1 cellular context compared by ENCODE assay signal in the genomic region with DNA sequence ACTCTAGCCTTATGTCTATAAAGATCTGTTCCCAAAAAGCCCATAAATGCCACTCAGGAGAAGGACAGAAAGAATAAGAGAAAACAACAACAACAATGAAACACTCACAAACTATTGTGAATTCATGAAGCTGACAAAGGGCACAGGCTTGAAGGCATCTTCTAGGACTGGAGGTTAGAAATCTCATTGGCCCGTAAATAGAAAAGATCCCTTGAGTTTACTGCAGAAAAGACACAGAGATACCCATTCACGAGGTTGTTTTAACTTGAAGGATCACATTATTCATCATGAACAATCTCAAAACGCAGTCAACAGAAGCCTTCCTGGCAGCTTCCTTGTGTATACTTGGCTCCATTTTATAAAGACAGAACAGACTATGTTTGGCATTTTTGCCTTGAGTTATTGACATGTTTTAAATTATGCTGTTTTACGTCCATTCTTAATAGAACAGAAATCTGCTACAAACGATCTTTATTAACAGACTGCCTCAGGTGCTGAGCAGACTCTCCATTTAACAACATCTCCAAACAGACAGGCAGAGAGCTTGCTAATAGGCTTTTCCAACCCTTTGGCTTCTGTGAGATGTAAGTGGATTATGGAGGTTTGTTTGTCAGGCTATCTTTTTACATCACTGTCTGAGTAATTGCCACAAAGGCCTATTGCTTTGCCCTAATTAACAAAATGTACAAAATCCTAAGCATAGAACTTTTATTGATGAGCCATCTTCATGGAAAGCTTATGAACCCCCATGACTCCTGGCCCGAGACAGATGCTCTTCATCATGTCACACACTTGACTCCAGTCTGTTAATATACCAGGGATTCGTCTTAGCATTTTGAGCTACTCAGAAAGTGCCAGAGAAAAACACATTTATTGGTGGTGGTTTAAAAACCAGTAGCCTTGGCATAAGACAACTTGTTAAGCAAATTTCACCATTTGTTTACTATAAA.
TF ChIP-seq lines count a peak whose summit lies in the region.

No MANE protein-coding gene starts in this region.

TF ChIP-seq in SK-N-SH treated with all-trans-retinoic acid at 6 μM for 48 hours, 23 proteins besides CTCF, POLR2A, EP300 and RAD21 (continued from another document):
- TF ChIP-seq ZNF70 (CRISPR knock-in tag; IDR thresholded peaks at IDR 0.05) (no peak), OSR1 (CRISPR knock-in tag; IDR thresholded peaks at IDR 0.05) (no peak)
- TF ChIP-seq, protein P1, sequence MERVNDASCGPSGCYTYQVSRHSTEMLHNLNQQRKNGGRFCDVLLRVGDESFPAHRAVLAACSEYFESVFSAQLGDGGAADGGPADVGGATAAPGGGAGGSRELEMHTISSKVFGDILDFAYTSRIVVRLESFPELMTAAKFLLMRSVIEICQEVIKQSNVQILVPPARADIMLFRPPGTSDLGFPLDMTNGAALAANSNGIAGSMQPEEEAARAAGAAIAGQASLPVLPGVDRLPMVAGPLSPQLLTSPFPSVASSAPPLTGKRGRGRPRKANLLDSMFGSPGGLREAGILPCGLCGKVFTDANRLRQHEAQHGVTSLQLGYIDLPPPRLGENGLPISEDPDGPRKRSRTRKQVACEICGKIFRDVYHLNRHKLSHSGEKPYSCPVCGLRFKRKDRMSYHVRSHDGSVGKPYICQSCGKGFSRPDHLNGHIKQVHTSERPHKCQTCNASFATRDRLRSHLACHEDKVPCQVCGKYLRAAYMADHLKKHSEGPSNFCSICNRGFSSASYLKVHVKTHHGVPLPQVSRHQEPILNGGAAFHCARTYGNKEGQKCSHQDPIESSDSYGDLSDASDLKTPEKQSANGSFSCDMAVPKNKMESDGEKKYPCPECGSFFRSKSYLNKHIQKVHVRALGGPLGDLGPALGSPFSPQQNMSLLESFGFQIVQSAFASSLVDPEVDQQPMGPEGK (CRISPR knock-in tag; IDR thresholded peaks at IDR 0.05; ENCODE audit: borderline replicate concordance): no peak
